ENCODE assay signal across 8 cellular contexts in the genomic region with DNA sequence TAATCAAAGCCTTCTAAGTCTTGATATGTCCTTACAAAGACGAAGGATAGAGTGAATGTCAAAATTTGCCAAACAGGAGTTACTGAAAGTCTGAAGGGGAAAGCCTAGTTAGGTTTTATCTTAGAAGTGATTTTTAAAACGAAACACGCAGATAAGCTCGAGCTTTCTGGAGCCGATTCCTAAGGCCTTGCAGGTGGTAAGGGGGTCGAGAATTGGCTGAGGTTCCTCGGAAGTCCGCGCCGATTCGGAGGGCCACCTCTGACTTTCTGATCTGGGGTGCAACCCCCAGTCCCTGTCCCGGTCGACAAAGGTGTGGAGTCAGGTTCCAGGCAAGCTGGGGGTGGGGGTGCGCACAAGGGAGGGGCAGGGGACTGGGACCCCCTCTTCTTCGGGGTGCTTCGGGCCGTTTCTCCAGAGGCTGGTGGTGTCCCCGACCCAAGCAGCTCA. TPM values are rescaled to one million over a fixed set of nuclear protein-coding genes. Genes with fewer than 3 reads are reported as not detected.
DNase-seq lines count a peak whose midpoint lies in the region; ATAC-seq, FAIRE-seq and TF ChIP-seq lines count a peak whose summit lies in the region.

No MANE protein-coding gene starts in this region.

- H3K27me3 Mint-ChIP-seq in astrocyte (ENCODE audit: low read depth, unreplicated experiment), result no peaks in the 10 kb centered on the region

- peak overlapping the region; percentile 48; the same call in 1 of the 2 replicates for H4K91ac ChIP-seq in IMR-90 (ENCODE audit: insufficient read depth, low read depth, low read length)

- intact Hi-C loops in left ventricle myocardium inferior (cut with micrococcal nuclease) (no loop called here), left cardiac atrium (cut with DNase I) (no loop called here), IMR-90 (cut with micrococcal nuclease) (loop anchor here (2.0 kb wide), 2 partner anchors 187 to 265 kb away; a partner anchor contains a TSS), HepG2 (cut with micrococcal nuclease; ENCODE audit: unreplicated experiment) (loop anchor here (10.0 kb wide), 2 partner anchors 123 to 267 kb away; no protein-coding TSS in a partner anchor)

- peaks cover 40% of the 10 kb centered on the region for H3K79me2 ChIP-seq in astrocyte (ENCODE audit: insufficient read depth, low read length)
- peaks cover 39% of the 10 kb centered on the region for H3K79me2 ChIP-seq in HepG2 (ENCODE audit: insufficient read depth, low read length)

- CTCF ChIA-PET in IMR-90 (lab: Yijun Ruan, JAX) (no interaction called here), HepG2 (lab: Yijun Ruan, JAX; ENCODE audit: low intra/inter-chr PET ratio, low total read pairs) (no interaction called here)

- H3K56ac ChIP-seq in IMR-90 (ENCODE audit: extremely low read depth, insufficient read depth, low read length), result peak overlapping the region; percentile 72; the same call in 1 of the 2 replicates

- H3K9me3 Mint-ChIP-seq in astrocyte (ENCODE audit: unreplicated experiment), result no peaks in the 10 kb centered on the region

- TF ChIP-seq POLR2A in IMR-90 (IDR thresholded peaks at IDR 0.05; ENCODE audit: low read depth, low read length), result no peak
- TF ChIP-seq POLR2A in HepG2 (IDR thresholded peaks at IDR 0.05; ENCODE audit: insufficient read depth in 1 of 2, low read depth in 2 of 2, low read length in 2 of 2), result no peak
- no peak for TF ChIP-seq POLR2A in suprapubic skin (IDR thresholded peaks at IDR 0.05)

- H2AK5ac ChIP-seq in IMR-90 (ENCODE audit: low read depth, low read length), result peak overlapping the region; percentile 59

- peak overlapping the region; percentile 59 for H3K4ac ChIP-seq in IMR-90 (ENCODE audit: low read depth, low read length)

- peaks cover 24% of the 10 kb centered on the region for H3K4me1 Mint-ChIP-seq in astrocyte (ENCODE audit: low read depth, unreplicated experiment)

- peak overlapping the region; percentile 80 for H3K4me3 Mint-ChIP-seq in astrocyte (ENCODE audit: unreplicated experiment)

- peak overlapping the region; percentile 27 for H3K18ac ChIP-seq in IMR-90 (ENCODE audit: low read depth, low read length)

- H3K9ac ChIP-seq in IMR-90 (ENCODE audit: low read depth, low read length) (peak overlapping the region; percentile 91), astrocyte (ENCODE audit: low read length) (peak overlapping the region; percentile 90), HepG2 (ENCODE audit: insufficient read depth, low read depth, low read length) (peak overlapping the region; percentile 99)

- TF ChIP-seq RAD21 in IMR-90 (IDR thresholded peaks at IDR 0.05; ENCODE audit: low read length) (no peak), HepG2 (CRISPR knock-in tag; IDR thresholded peaks at IDR 0.05) (no peak)

- dilution Hi-C loops in IMR-90 (cut with HindIII; ENCODE audit: low sequenced_read_pairs, unreplicated experiment), result no loop called here

- ATAC-seq in left cardiac atrium (no peak), IMR-90 (ENCODE audit: low read depth) (no peak), HepG2 (no peak), GM19452 (IDR thresholded peaks at IDR 0.05; ENCODE audit: unreplicated experiment) (no peak)

- peak overlapping the region; percentile 89 for H2BK5ac ChIP-seq in IMR-90 (ENCODE audit: low read depth, low read length, poor library complexity, severe bottlenecking)

- H3K4me3 ChIP-seq in left ventricle myocardium inferior (peak overlapping the region; percentile 88), IMR-90 (ENCODE audit: insufficient read depth, low read depth, low read length) (peak overlapping the region; percentile 92), astrocyte (ENCODE audit: insufficient read depth, low read depth, low read length) (peak overlapping the region; percentile 75), HepG2 (replicated peaks in 1 of 3; ENCODE audit: insufficient read depth in 1 of 3, low read depth in 2 of 3, low read length in 3 of 3) (peak overlapping the region; percentile 84 to 89 (median 88)), suprapubic skin (peak overlapping the region; percentile 76)

- POLR2A ChIA-PET in IMR-90 (lab: Charles Lee; ENCODE audit: unreplicated experiment) (no interaction called here), HepG2 (lab: Yijun Ruan, JAX) (interaction anchor here (0.7 to 1.8 kb wide), 4 partner anchors 10 to 442 kb away, joined by 3 to 7 read pairs (median 4); no protein-coding TSS in a partner anchor)

- BruUV-seq in IMR-90 (replicated peaks; lab: Mats Ljungman, UMichigan) (no TSS peak), HepG2 (replicated peaks; lab: Mats Ljungman, UMichigan) (no TSS peak)

- peak overlapping the region; percentile 69 for H2AK9ac ChIP-seq in IMR-90 (replicated peaks; ENCODE audit: low read depth, low read length, poor library complexity)

- peaks cover 11% of the 10 kb centered on the region for H3K9me1 ChIP-seq in IMR-90 (ENCODE audit: insufficient read depth, low read length)

- H4K20me1 ChIP-seq in IMR-90 (ENCODE audit: insufficient read depth, low read length) (peaks cover 30% of the 10 kb centered on the region), astrocyte (ENCODE audit: insufficient read depth, low read length) (peaks cover 33% of the 10 kb centered on the region), HepG2 (ENCODE audit: insufficient read depth, low read length) (peaks cover 22% of the 10 kb centered on the region)

- H3K79me1 ChIP-seq in IMR-90 (ENCODE audit: low read depth in 1 of 2, low read length in 2 of 2), result peaks cover 0 to 21% of the 10 kb centered on the region in 2 experiments; a peak in 2 of 4 replicates

- peak overlapping the region; percentile 9 for H4K5ac ChIP-seq in IMR-90 (ENCODE audit: low read depth, low read length)

- peak overlapping the region; percentile 40 to 68 for H4K8ac ChIP-seq in IMR-90 (ENCODE audit: low read depth in 2 of 2, low read length in 2 of 2)

- peak overlapping the region; percentile 65 for H3K23ac ChIP-seq in IMR-90 (ENCODE audit: low read depth, low read length)

- H3K36me3 ChIP-seq in left ventricle myocardium inferior, result no peaks in the 10 kb centered on the region
- H3K36me3 ChIP-seq in IMR-90 (ENCODE audit: control insufficient read depth, insufficient read depth, low read length), result no peaks in the 10 kb centered on the region
- H3K36me3 ChIP-seq in astrocyte (ENCODE audit: insufficient read depth, low read length), result no peaks in the 10 kb centered on the region
- H3K36me3 ChIP-seq in HepG2 (replicated peaks in 1 of 2; ENCODE audit: control insufficient read depth in 1 of 2, insufficient read depth in 2 of 2, low read length in 2 of 2), result no peaks in the 10 kb centered on the region
- H3K36me3 ChIP-seq in suprapubic skin, result no peaks in the 10 kb centered on the region

- no peak for FAIRE-seq in astrocyte (lab: Jason Lieb, UNC)
- no peak for FAIRE-seq in HepG2 (lab: Jason Lieb, UNC)

- TF ChIP-seq CTCF in left ventricle myocardium inferior (IDR thresholded peaks at IDR 0.05; ENCODE audit: borderline replicate concordance) (no peak), IMR-90 (conservative IDR thresholded peaks at IDR 0.05; ENCODE audit: low read depth, low read length) (no peak), astrocyte (IDR thresholded peaks at IDR 0.05; ENCODE audit: insufficient read depth, low read depth, low read length) (no peak), HepG2 (CRISPR knock-in tag; IDR thresholded peaks at IDR 0.05) (no peak), suprapubic skin (IDR thresholded peaks at IDR 0.05) (no peak)

- H3K4me2 ChIP-seq in IMR-90 (ENCODE audit: low read depth, low read length) (peak overlapping the region; percentile 96), astrocyte (ENCODE audit: low read length) (peak overlapping the region; percentile 89), HepG2 (ENCODE audit: low read depth, low read length) (peak overlapping the region; percentile 78)

- H3K4me1 ChIP-seq in left ventricle myocardium inferior (peaks cover 59% of the 10 kb centered on the region), IMR-90 (ENCODE audit: control insufficient read depth, insufficient read depth, low read length) (peaks cover 10% of the 10 kb centered on the region), astrocyte (ENCODE audit: insufficient read depth, low read length) (peaks cover 21% of the 10 kb centered on the region), HepG2 (ENCODE audit: insufficient read depth, low read length) (peaks cover 42% of the 10 kb centered on the region), suprapubic skin (peaks cover 36% of the 10 kb centered on the region)

- peak overlapping the region; percentile 24 for H3K14ac ChIP-seq in IMR-90 (replicated peaks; ENCODE audit: low read depth, low read length)

- WGBS in IMR-90 (ENCODE audit: extremely low coverage in 2 of 2, insufficient read length in 1 of 2), 2 experiments, result 0% methylated on average over 2 of the region's 18 CpGs; no CpG with 5 or more reads in 1 of the 2 experiments
- 16% methylated on average over 10 of the region's 18 CpGs for WGBS in HepG2 (ENCODE audit: low lambda C conversion rate)
- 1% methylated on average over 18 of the region's 18 CpGs for WGBS in suprapubic skin

- in situ Hi-C loops in IMR-90 (cut with MboI; ENCODE audit: low sequenced_read_pairs), result no loop called here
- in situ Hi-C loops in HepG2 (cut with HindIII; ENCODE audit: extremely low pct_ligation_motif_present, low pct_unique_long_range_greater_than_20kb), result no loop called here

- no peaks in the 10 kb centered on the region for H3K9me3 ChIP-seq in left ventricle myocardium inferior (replicated peaks)
- H3K9me3 ChIP-seq in IMR-90 (ENCODE audit: control insufficient read depth, insufficient read depth, low read length), result no peaks in the 10 kb centered on the region
- no peaks in the 10 kb centered on the region for H3K9me3 ChIP-seq in astrocyte (ENCODE audit: insufficient read depth, low read depth, low read length)
- no peaks in the 10 kb centered on the region for H3K9me3 ChIP-seq in HepG2 (ENCODE audit: low read length)
- no peaks in the 10 kb centered on the region for H3K9me3 ChIP-seq in suprapubic skin

- peak overlapping the region; percentile 95 for H3K27ac ChIP-seq in left ventricle myocardium inferior (replicated peaks)
- H3K27ac ChIP-seq in IMR-90 (ENCODE audit: insufficient read depth, low read length), result peak overlapping the region; percentile 90
- peak overlapping the region; percentile 86 for H3K27ac ChIP-seq in astrocyte (ENCODE audit: low read depth, low read length)
- H3K27ac ChIP-seq in HepG2 (ENCODE audit: extremely low read length, insufficient read depth, low read length), result peak overlapping the region; percentile 98
- H3K27ac ChIP-seq in suprapubic skin, result peak overlapping the region; percentile 97

- H2BK120ac ChIP-seq in IMR-90 (ENCODE audit: low read depth, low read length), result peak overlapping the region; percentile 47

- TF ChIP-seq EP300 in HepG2 (IDR thresholded peaks at IDR 0.05; ENCODE audit: low read depth in 2 of 2, low read length in 2 of 2), result no peak
- TF ChIP-seq EP300 in HepG2 (CRISPR knock-in tag; IDR thresholded peaks at IDR 0.05; ENCODE audit: borderline replicate concordance), result no peak
- no peak for TF ChIP-seq EP300 in suprapubic skin (IDR thresholded peaks at IDR 0.05)

- H3K27ac Mint-ChIP-seq in astrocyte (ENCODE audit: unreplicated experiment), result peak overlapping the region; percentile 43

- no peak for DNase-seq in left ventricle myocardium inferior
- no peak for DNase-seq in left cardiac atrium
- DNase-seq in IMR-90, result peak; percentile 23
- DNase-seq in astrocyte (ENCODE audit: low read depth), result no peak
- no peak for DNase-seq in HepG2 (ENCODE audit: low spot score)
- DNase-seq in suprapubic skin (ENCODE audit: low spot score in 2 of 2), result no peak
- no peak for DNase-seq in dedifferentiated amniotic fluid mesenchymal stem cell (ENCODE audit: extremely low spot score)

- H3K27me3 ChIP-seq in left ventricle myocardium inferior (ENCODE audit: low read depth) (no peaks in the 10 kb centered on the region), IMR-90 (ENCODE audit: control insufficient read depth, insufficient read depth, low read length) (no peaks in the 10 kb centered on the region), astrocyte (ENCODE audit: insufficient read depth, low read length) (no peaks in the 10 kb centered on the region), HepG2 (ENCODE audit: control insufficient read depth in 1 of 2, insufficient read depth in 2 of 2, low read length in 2 of 2) (no peaks in the 10 kb centered on the region), suprapubic skin (no peaks in the 10 kb centered on the region)

- H2BK15ac ChIP-seq in IMR-90 (ENCODE audit: low read depth, low read length), result peak overlapping the region; percentile 53; the same call in 1 of the 3 replicates

- H2AFZ ChIP-seq in IMR-90 (replicated peaks; ENCODE audit: low read length, poor library complexity) (peak overlapping the region; percentile 92), astrocyte (ENCODE audit: low read depth, low read length) (peak overlapping the region; percentile 52), HepG2 (ENCODE audit: low read length) (no peak overlapping the region)

- no peak overlapping the region for H2BK20ac ChIP-seq in IMR-90 (ENCODE audit: low read depth, low read length)

- no peaks in the 10 kb centered on the region for H3K36me3 Mint-ChIP-seq in astrocyte (ENCODE audit: low read depth, unreplicated experiment)

RNA-seq across cellular contexts. Expression of a gene that starts 0.7 kb away (rescaled TPM):
- total RNA-seq in left ventricle myocardium inferior (48.2 TPM), left cardiac atrium (10 to 100 TPM; 40.8 to 52.2 TPM), IMR-90 (2012; rRNA removed) (46.2 and 61.4 TPM in 2 replicates), astrocyte (56.3 and 60.2 TPM in 2 replicates), HepG2 (2016; rRNA removed; fragmentation: Illumina TruSeq; extraction: Trizol) (45.9 and 80.4 TPM in 2 replicates), suprapubic skin (10 to 100 TPM; 49.6 to 63.0 (median 56.6) TPM)
- polyA plus RNA-seq in IMR-90 (2012; rRNA removed) (39.4 and 44.0 TPM in 2 replicates), HepG2 (2011; rRNA removed) (27.6 and 30.1 TPM in 2 replicates)
- 12.8 and 16.9 TPM in 2 replicates for polyA plus RNA-seq in IMR-90 (2012; cell fraction: cytosol; rRNA removed)
- polyA plus RNA-seq in IMR-90 (2012; cell fraction: nucleus; rRNA removed; ENCODE audit: low replicate concordance), result 9.5 and 39.8 TPM in 2 replicates
- 10.9 and 12.4 TPM in 2 replicates for total RNA-seq in HepG2 (2016; cell fraction: cytosol; rRNA removed; fragmentation: Illumina TruSeq; extraction: Trizol; ENCODE audit: low read depth)
- total RNA-seq in HepG2 (2016; cell fraction: insoluble cytoplasmic fraction; rRNA removed; fragmentation: Illumina TruSeq; extraction: Trizol), result 46.4 and 78.8 TPM in 2 replicates
- total RNA-seq in HepG2 (2016; cell fraction: membrane; rRNA removed; fragmentation: Illumina TruSeq; extraction: Trizol), result 32.7 and 35.8 TPM in 2 replicates
- total RNA-seq in HepG2 (2016; cell fraction: nucleus; rRNA removed; fragmentation: Illumina TruSeq; extraction: Trizol), result 32.2 and 36.2 TPM in 2 replicates
- 18.4 and 25.3 TPM in 2 replicates for polyA plus RNA-seq in HepG2 (2011; cell fraction: cytosol; rRNA removed)
- 13.1 and 15.9 TPM in 2 replicates for polyA plus RNA-seq in HepG2 (2011; cell fraction: nucleus; rRNA removed)
- polyA plus RNA-seq in HepG2 (2012), result 31.9 and 36.9 TPM in 2 replicates
- polyA plus RNA-seq in HepG2 (2016; cell fraction: cytosol; fragmentation: Illumina TruSeq; extraction: Trizol; ENCODE audit: low read depth), result 7.9 and 9.9 TPM in 2 replicates
- polyA plus RNA-seq in HepG2 (2016; cell fraction: insoluble cytoplasmic fraction; fragmentation: Illumina TruSeq; extraction: Trizol; ENCODE audit: low read depth), result 82.8 and 83.4 TPM in 2 replicates
- 20.2 and 22.6 TPM in 2 replicates for polyA plus RNA-seq in HepG2 (2016; cell fraction: membrane; fragmentation: Illumina TruSeq; extraction: Trizol; ENCODE audit: low read depth)
- 45.2 and 47.0 TPM in 2 replicates for polyA plus RNA-seq in HepG2 (2016; cell fraction: nucleus; fragmentation: Illumina TruSeq; extraction: Trizol; ENCODE audit: insufficient read depth, low read depth)
- 16.1 and 32.8 TPM in 2 replicates for polyA minus RNA-seq in HepG2 (2011; rRNA and poly(A)+ RNA removed; ENCODE audit: low replicate concordance)
- polyA minus RNA-seq in HepG2 (2011; cell fraction: cytosol; rRNA and poly(A)+ RNA removed), result 22.8 and 24.1 TPM in 2 replicates
- 25.6 and 32.2 TPM in 2 replicates for polyA minus RNA-seq in HepG2 (2011; cell fraction: nucleus; rRNA and poly(A)+ RNA removed)

Comparison
In these comparisons a context has a peak if more than half of its experiments do, and no peak if none do; other contexts are left out.
1. intact Hi-C loops: an anchor here in IMR-90 (2.0 kb wide) and HepG2 (10.0 kb wide); none called in left ventricle myocardium inferior and left cardiac atrium.